21 cellular contexts compared by ENCODE assay signal in the genomic region with DNA sequence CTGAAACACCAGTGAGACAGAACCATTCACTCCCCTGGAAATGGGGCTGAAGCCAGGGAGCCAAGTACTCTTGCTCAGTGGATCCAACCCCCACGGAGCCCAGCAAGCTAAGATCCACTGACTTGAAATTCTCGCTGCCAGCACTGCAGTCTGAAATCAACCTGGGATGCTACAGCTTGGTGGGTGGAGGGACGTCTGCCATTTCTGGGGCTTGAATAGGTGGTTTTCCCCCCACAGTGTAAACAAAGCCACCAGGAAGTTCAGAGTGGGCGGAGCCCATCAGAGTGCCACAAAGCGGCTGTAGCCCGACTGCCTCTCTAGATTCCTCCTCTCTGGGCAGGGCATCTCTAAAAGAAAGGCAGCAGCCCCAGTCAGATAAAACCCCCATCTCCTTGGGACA.
"Had no signal": no experiment of that assay in that cellular context is flagged by ENCODE, and none has a peak within 500 bp of the region (broad histone marks: within the 10 kb centered on the region; RNA-seq: fewer than 3 reads in every experiment).

No MANE protein-coding gene starts in this region.

- H3K9me3 ChIP-seq: body of pancreas, thyroid gland had no signal

- H3K27me3 ChIP-seq: cardiac muscle cell, thyroid gland had no signal

- H3K27ac ChIP-seq: body of pancreas, cardiac muscle cell, heart right ventricle, parathyroid adenoma, thyroid gland had no signal

- H3K27ac Mint-ChIP-seq: activated naive CD4-positive, alpha-beta T cell treated with anti-CD3 and anti-CD28 coated beads, Interleukin-2, amount 50 U/mL, for 24 hours; dendritic cell treated with granulocyte-macrophage colony-stimulating factor and Interleukin-4, amounts not matched to agents 40 ng/mL and 50 ng/mL, for 4 days; memory B cell; nephron; stimulated activated naive CD8-positive, alpha-beta T cell treated with anti-CD3 and anti-CD28 coated beads, Interleukin-15, Interleukin-2, amounts not matched to agents 100 ng/mL and 50 ng/mL, for 24 hours had no signal

- H3K4me3 ChIP-seq: body of pancreas, cardiac muscle cell, heart right ventricle, thyroid gland had no signal

- H3K36me3 ChIP-seq: cardiac muscle cell, heart right ventricle, thyroid gland had no signal

- H3K9me3 Mint-ChIP-seq: activated naive CD4-positive, alpha-beta T cell treated with anti-CD3 and anti-CD28 coated beads, Interleukin-2, amount 50 U/mL, for 24 hours; dendritic cell treated with granulocyte-macrophage colony-stimulating factor and Interleukin-4, amounts not matched to agents 40 ng/mL and 50 ng/mL, for 4 days had no signal

- H3K4me1 ChIP-seq: body of pancreas, heart right ventricle, parathyroid adenoma, thyroid gland had no signal

- H3K36me3 Mint-ChIP-seq: activated naive CD4-positive, alpha-beta T cell treated with anti-CD3 and anti-CD28 coated beads, Interleukin-2, amount 50 U/mL, for 24 hours; memory B cell had no signal

- H3K4me1 Mint-ChIP-seq: activated naive CD4-positive, alpha-beta T cell treated with anti-CD3 and anti-CD28 coated beads, Interleukin-2, amount 50 U/mL, for 24 hours; memory B cell; nephron had no signal

- DNase-seq: activated gamma-delta T cell treated with Interleukin-2 at 50 U/mL for 16 hours; activated T-cell treated with anti-CD3 and anti-CD28 coated beads, Interleukin-2, amount 50 U/mL, for 1 hour; anterior cingulate cortex; body of pancreas; effector CD4-positive, alpha-beta T cell; foreskin fibroblast; heart right ventricle; left colon; nucleus accumbens; right cardiac atrium; stimulated activated CD4-positive, alpha-beta T cell treated with anti-CD3 and anti-CD28 coated beads, Interleukin-12 subunit alpha, Interleukin-12 subunit beta, amount 100 ng/mL, for 4 hours; stimulated activated CD4-positive, alpha-beta T cell treated with anti-CD3 and anti-CD28 coated beads, Interleukin-4, amount 100 ng/mL, for 4 hours; substantia nigra; thyroid gland had no signal

- H2AFZ ChIP-seq: parathyroid adenoma had no signal

- ATAC-seq: body of pancreas, heart right ventricle, left colon, right cardiac atrium had no signal

- H3K9ac ChIP-seq: parathyroid adenoma had no signal

- H3K4me3 Mint-ChIP-seq: activated naive CD4-positive, alpha-beta T cell treated with anti-CD3 and anti-CD28 coated beads, Interleukin-2, amount 50 U/mL, for 24 hours; dendritic cell treated with granulocyte-macrophage colony-stimulating factor and Interleukin-4, amounts not matched to agents 40 ng/mL and 50 ng/mL, for 4 days; memory B cell; nephron; stimulated activated naive CD8-positive, alpha-beta T cell treated with anti-CD3 and anti-CD28 coated beads, Interleukin-15, Interleukin-2, amounts not matched to agents 100 ng/mL and 50 ng/mL, for 24 hours had no signal
